ENCODE assay signal across 18 cellular contexts in genomic region chr13:27080018-27080948, GRCh38.
DNase-seq lines count a peak whose midpoint lies in the region; ATAC-seq, FAIRE-seq and TF ChIP-seq lines count a peak whose summit lies in the region.
"Had no signal": no experiment of that assay in that cellular context is flagged by ENCODE, and none has a peak within 500 bp of the region (broad histone marks: within the 10 kb centered on the region; RNA-seq: fewer than 3 reads in every experiment).

No MANE protein-coding gene starts in this region.

- no peaks in the 10 kb centered on the region for H3K27me3 ChIP-seq in SK-N-SH (ENCODE audit: insufficient read depth)
- no peaks in the 10 kb centered on the region for H3K27me3 ChIP-seq in sigmoid colon
- H3K27me3 ChIP-seq in A673 (replicated peaks; ENCODE audit: insufficient read depth, low read depth, low read length, poor library complexity), result no peaks in the 10 kb centered on the region
- H3K27me3 ChIP-seq: ascending aorta, foreskin keratinocyte, left lung had no signal

- no peak for TF ChIP-seq POLR2A in sigmoid colon (IDR thresholded peaks at IDR 0.05)

- CTCF ChIA-PET in SK-N-SH (lab: Yijun Ruan, JAX), result interaction anchor here (1.3 kb wide), 1 partner anchor 282 kb away, joined by 3 read pairs; no protein-coding TSS in a partner anchor
- CTCF ChIA-PET in A673 (lab: Charles Lee), result no interaction called here

- H3K4me2 ChIP-seq in SK-N-SH, result no peak overlapping the region

- intact Hi-C loops in kidney (cut with DNase I) (no loop called here), sigmoid colon (cut with DNase I) (no loop called here), A673 (cut with micrococcal nuclease; ENCODE audit: unreplicated experiment) (no loop called here)

- no peak for DNase-seq in SK-N-SH
- peak; percentile 14 for DNase-seq in M059J (ENCODE audit: low read depth)
- no peak for DNase-seq in kidney
- no peak for DNase-seq in sigmoid colon
- DNase-seq in NCI-H1092 (lab: John Stamatoyannopoulos, UW), result no peak
- DNase-seq in activated T-cell treated with anti-CD3 and anti-CD28 coated beads, Interleukin-2, amount 50 U/mL, for 48 hours, result no peak
- no peak for DNase-seq in A673 (ENCODE audit: low spot score)
- DNase-seq: activated B cell treated with CpG ODN at 0.5 μM for 24 hours; activated naive CD4-positive, alpha-beta T cell treated with Interleukin-2 at 50 U/mL for 16 hours; foreskin keratinocyte; left lung; MM.1S; NCI-H187 treated with DMSO at 0.1 percent for 48 hours; NCI-H446 treated with DMSO at 0.1 percent for 48 hours; stimulated activated naive CD4-positive, alpha-beta T cell had no signal

- H3K4me1 ChIP-seq in SK-N-SH (ENCODE audit: control insufficient read depth in 1 of 2, insufficient read depth in 2 of 2, low read depth in 1 of 2, low read length in 1 of 2), result peaks cover 3 to 19% of the 10 kb centered on the region in 2 experiments; a peak in 3 of 4 replicates
- H3K4me1 ChIP-seq in kidney (ENCODE audit: control insufficient read depth in 1 of 2, insufficient read depth in 1 of 2, low read depth in 1 of 2, low read length in 2 of 2), result peaks cover 4 to 6% of the 10 kb centered on the region in 2 donors
- peaks cover 0 to 50% (median 38%) of the 10 kb centered on the region in 4 donors for H3K4me1 ChIP-seq in sigmoid colon
- H3K4me1 ChIP-seq in A673 (ENCODE audit: insufficient read depth, low read length, poor library complexity, severe bottlenecking), result peaks cover 4% of the 10 kb centered on the region
- H3K4me1 ChIP-seq: foreskin keratinocyte had no signal

- H4K20me1 ChIP-seq in SK-N-SH (ENCODE audit: insufficient read depth), result no peaks in the 10 kb centered on the region

- H3K9me3 ChIP-seq in SK-N-SH (0 out of 2 replicates have a peak, but pooled peaks cover 4% of the 10 kb centered on the region), kidney (ENCODE audit: control insufficient read depth in 1 of 2, low read length in 2 of 2) (no peaks in the 10 kb centered on the region), sigmoid colon (no peaks in the 10 kb centered on the region), A673 (ENCODE audit: low read depth, low read length, poor library complexity, severe bottlenecking) (no peaks in the 10 kb centered on the region)
- H3K9me3 ChIP-seq: ascending aorta, left lung had no signal

- H3K79me2 ChIP-seq in SK-N-SH (ENCODE audit: insufficient read depth), result 0 out of 2 replicates have a peak, but pooled peaks cover 8% of the 10 kb centered on the region

- H3F3A ChIP-seq in SK-N-SH (replicated peaks; ENCODE audit: insufficient read depth), result no peaks in the 10 kb centered on the region

- no peak overlapping the region for H3K9ac ChIP-seq in SK-N-SH
- no peak overlapping the region for H3K9ac ChIP-seq in kidney (ENCODE audit: low read length in 2 of 2)

- no peak for TF ChIP-seq RAD21 in SK-N-SH (IDR thresholded peaks at IDR 0.05; ENCODE audit: low read length)

- no peaks in the 10 kb centered on the region for H3K9me2 ChIP-seq in SK-N-SH

- POLR2A ChIA-PET in SK-N-SH (lab: Yijun Ruan, JAX) (interaction anchor here (0.5 kb wide), 1 partner anchor 59 kb away, joined by 3 read pairs; no protein-coding TSS in a partner anchor), A673 (lab: Charles Lee; ENCODE audit: low non-redundant PET) (no interaction called here)

- no peak; the same call in 2 of the 3 replicates for ATAC-seq in SK-N-SH treated with all-trans-retinoic acid at 6 μM for 48 hours
- ATAC-seq: foreskin keratinocyte had no signal

- TF ChIP-seq CTCF in SK-N-SH (IDR thresholded peaks at IDR 0.05), result no peak
- no peak for TF ChIP-seq CTCF in kidney (IDR thresholded peaks at IDR 0.05; ENCODE audit: borderline replicate concordance, extremely low read depth, insufficient read depth)
- no peak for TF ChIP-seq CTCF in sigmoid colon (IDR thresholded peaks at IDR 0.05)
- TF ChIP-seq CTCF in A673 (conservative IDR thresholded peaks at IDR 0.05; ENCODE audit: low read depth, low read length), result no peak

- TF ChIP-seq EP300 in SK-N-SH (IDR thresholded peaks at IDR 0.05; ENCODE audit: borderline replicate concordance in 1 of 2, low read depth in 1 of 2, low read length in 1 of 2), result no peak; a peak in 1 of 4 replicates
- no peak for TF ChIP-seq EP300 in sigmoid colon (IDR thresholded peaks at IDR 0.05)

- H3K27ac ChIP-seq in SK-N-SH (ENCODE audit: low read depth in 2 of 2, low read length in 1 of 2) (peak overlapping the region; percentile 29 to 41; a peak in 2 of 4 replicates), kidney (ENCODE audit: low read depth in 2 of 2, low read length in 2 of 2) (peak overlapping the region; percentile 19 to 26), sigmoid colon (peak overlapping the region in 3 of 4 donors; percentile 9 to 64 (median 44)), A673 (ENCODE audit: low read depth, low read length, poor library complexity, severe bottlenecking) (no peak overlapping the region)
- H3K27ac ChIP-seq: ascending aorta, foreskin keratinocyte, left lung had no signal

- BruUV-seq in A673 (replicated peaks; lab: Mats Ljungman, UMichigan), result no TSS peak

- WGBS in SK-N-SH (ENCODE audit: low lambda C conversion rate), result 93% methylated on average over 6 of the region's 6 CpGs
- WGBS in sigmoid colon, 2 donors, result 48 to 77% methylated on average over 6 of the region's 6 CpGs

- H3K4me3 ChIP-seq in SK-N-SH (ENCODE audit: low read depth in 2 of 2, low read length in 1 of 2), result no peak overlapping the region
- H3K4me3 ChIP-seq in kidney (ENCODE audit: low read length in 2 of 2), result no peak overlapping the region
- H3K4me3 ChIP-seq in sigmoid colon, result no peak overlapping the region
- H3K4me3 ChIP-seq in A673 (ENCODE audit: low read depth, low read length, poor library complexity, severe bottlenecking), result no peak overlapping the region
- H3K4me3 ChIP-seq: ascending aorta, left lung had no signal

- FAIRE-seq in kidney (lab: Jason Lieb, UNC), result no peak
- FAIRE-seq: A204.1 had no signal

- peaks cover 0 to 31% of the 10 kb centered on the region in 2 experiments for H3K36me3 ChIP-seq in SK-N-SH (replicated peaks in 1 of 2; ENCODE audit: control insufficient read depth in 1 of 2, insufficient read depth in 2 of 2, low read length in 1 of 2)
- H3K36me3 ChIP-seq in kidney (ENCODE audit: control insufficient read depth in 1 of 2, insufficient read depth in 2 of 2, low read length in 2 of 2), result peaks cover 0 to 4% of the 10 kb centered on the region in 2 donors
- H3K36me3 ChIP-seq in sigmoid colon, result peaks cover 0 to 35% (median 0%) of the 10 kb centered on the region in 4 donors
- peaks cover 2% of the 10 kb centered on the region for H3K36me3 ChIP-seq in A673 (ENCODE audit: insufficient read depth, low read length, poor library complexity, severe bottlenecking)

- no peak overlapping the region for H2AFZ ChIP-seq in SK-N-SH (ENCODE audit: low read depth)

TF ChIP-seq in SK-N-SH, 30 proteins besides CTCF, POLR2A, EP300 and RAD21:
- TF ChIP-seq ZBTB33 (IDR thresholded peaks at IDR 0.05; ENCODE audit: borderline replicate concordance, low read depth) (no peak), TCF12 (IDR thresholded peaks at IDR 0.05) (peak; percentile 1; the same call in 1 of the 2 replicates), POLR2AphosphoS5 (IDR thresholded peaks at IDR 0.05; ENCODE audit: low read depth, low read length) (no peak), NFIC (IDR thresholded peaks at IDR 0.05; ENCODE audit: borderline replicate concordance) (no peak), FOSL2 (IDR thresholded peaks at IDR 0.05; ENCODE audit: borderline replicate concordance, low read depth) (no peak), TEAD4 (IDR thresholded peaks at IDR 0.05; ENCODE audit: borderline replicate concordance, insufficient read depth) (no peak)

TF ChIP-seq in SK-N-SH treated with all-trans-retinoic acid at 6 μM for 48 hours, 23 proteins besides CTCF, POLR2A, EP300 and RAD21 (continues in another document):
- no peak for TF ChIP-seq CSDC2 (CRISPR knock-in tag; IDR thresholded peaks at IDR 0.05)
- TF ChIP-seq GLIS3 (CRISPR knock-in tag; IDR thresholded peaks at IDR 0.05), result no peak
- no peak for TF ChIP-seq CREB5 (CRISPR knock-in tag; IDR thresholded peaks at IDR 0.05; ENCODE audit: low read depth)
- no peak for TF ChIP-seq ISL1 (CRISPR knock-in tag; IDR thresholded peaks at IDR 0.05)
- no peak for TF ChIP-seq ZFP30 (CRISPR knock-in tag; IDR thresholded peaks at IDR 0.05)
- no peak for TF ChIP-seq ESRRG (CRISPR knock-in tag; IDR thresholded peaks at IDR 0.05)
- no peak for TF ChIP-seq SNAI2 (CRISPR knock-in tag; IDR thresholded peaks at IDR 0.05)
- TF ChIP-seq ARNTL (CRISPR knock-in tag; IDR thresholded peaks at IDR 0.05; ENCODE audit: borderline replicate concordance, low read depth), result no peak
- no peak for TF ChIP-seq ZNF8 (CRISPR knock-in tag; IDR thresholded peaks at IDR 0.05)
- TF ChIP-seq TCF4 (CRISPR knock-in tag; IDR thresholded peaks at IDR 0.05; ENCODE audit: borderline replicate concordance), result no peak
- TF ChIP-seq CSRNP3 (CRISPR knock-in tag; IDR thresholded peaks at IDR 0.05), result no peak
